Comparison of ENCODE assay signal across 23 cellular contexts in the genomic region with DNA sequence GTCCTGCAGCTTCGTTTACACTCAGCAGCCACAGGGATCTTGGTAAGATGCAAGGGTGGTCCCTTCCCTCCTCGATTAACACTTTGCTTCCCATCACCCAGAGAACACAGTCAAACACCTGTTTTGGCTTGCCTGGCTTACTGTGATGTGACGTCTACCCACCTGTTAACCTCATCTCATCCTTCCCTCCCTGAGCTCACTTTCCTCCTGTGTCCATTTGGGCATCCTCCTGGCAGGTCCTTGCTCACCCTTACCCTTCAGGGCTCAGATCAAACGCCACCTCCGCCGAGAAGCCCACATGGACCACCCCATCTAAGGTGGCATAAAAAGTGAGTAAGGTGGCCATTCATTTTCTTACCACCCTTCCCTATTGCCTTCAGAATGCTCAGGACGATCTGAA.
"Had no signal": no experiment of that assay in that cellular context is flagged by ENCODE, and none has a peak within 500 bp of the region (broad histone marks: within the 10 kb centered on the region; RNA-seq: fewer than 3 reads in every experiment).

No MANE protein-coding gene starts in this region.

- FAIRE-seq: endometrium, islet of Langerhans had no signal

- H3K4me3 Mint-ChIP-seq: stimulated activated naive CD8-positive, alpha-beta T cell treated with anti-CD3 and anti-CD28 coated beads, Interleukin-15, amount 100 ng/mL, for 72 hours had no signal

- H3K27ac Mint-ChIP-seq: naive thymus-derived CD8-positive, alpha-beta T cell; stimulated activated naive B cell treated with anti-CD40 and anti-IgM and Interleukin-4, amounts not matched to agents 10 μg/mL and 1 μg/mL and 100 μg/mL, for 72 hours; stimulated activated naive CD8-positive, alpha-beta T cell treated with anti-CD3 and anti-CD28 coated beads, Interleukin-15, amount 100 ng/mL, for 72 hours had no signal

- H3K9me3 ChIP-seq: esophagus muscularis mucosa, gastrocnemius medialis, heart right ventricle, mucosa of descending colon, neutrophil, ovary, right atrium auricular region, sigmoid colon, thoracic aorta, transverse colon had no signal

- H3K27me3 Mint-ChIP-seq: naive thymus-derived CD8-positive, alpha-beta T cell; stimulated activated naive B cell treated with anti-CD40 and anti-IgM and Interleukin-4, amounts not matched to agents 10 μg/mL and 1 μg/mL and 100 μg/mL, for 72 hours; stimulated activated naive CD8-positive, alpha-beta T cell treated with anti-CD3 and anti-CD28 coated beads, Interleukin-15, amount 100 ng/mL, for 72 hours had no signal

- H3K27me3 ChIP-seq: ovary, right atrium auricular region, sigmoid colon had no signal

- ATAC-seq: gastrocnemius medialis; heart right ventricle; naive thymus-derived CD8-positive, alpha-beta T cell; stimulated activated naive B cell treated with anti-CD40 and anti-IgM and Interleukin-4, amounts not matched to agents 10 μg/mL and 1 μg/mL and 100 μg/mL, for 72 hours; stimulated activated naive CD8-positive, alpha-beta T cell treated with anti-CD3 and anti-CD28 coated beads, Interleukin-15, amount 100 ng/mL, for 72 hours had no signal

- H3K4me3 ChIP-seq: esophagus muscularis mucosa, gastrocnemius medialis, heart right ventricle, mucosa of descending colon, ovary, right atrium auricular region, sigmoid colon, skin epidermis, thoracic aorta, transverse colon had no signal

- DNase-seq: cortex of kidney; effector memory CD4-positive, alpha-beta T cell; gastrocnemius medialis; heart right ventricle; hypothalamus; kidney glomerular epithelial cell; mammary epithelial cell; naive thymus-derived CD8-positive, alpha-beta T cell; ovary; sigmoid colon; stimulated activated CD4-positive, alpha-beta T cell treated with anti-CD3 and anti-CD28 coated beads, Interleukin-4, amount 100 ng/mL, for 4 hours; stimulated activated naive B cell treated with anti-CD40 and anti-IgM and Interleukin-4, amounts not matched to agents 10 μg/mL and 1 μg/mL and 100 μg/mL, for 72 hours; stimulated activated naive CD8-positive, alpha-beta T cell treated with anti-CD3 and anti-CD28 coated beads, Interleukin-15, amount 100 ng/mL, for 72 hours; transverse colon had no signal

- H3K27ac ChIP-seq: epithelial cell of prostate, esophagus muscularis mucosa, gastrocnemius medialis, heart right ventricle, neutrophil, ovary, right atrium auricular region, sigmoid colon, skin epidermis, thoracic aorta, transverse colon had no signal

- H3K36me3 ChIP-seq: ovary, thoracic aorta had no signal
